In genomic region chr17:78717431-78717980, GRCh38 we compare ENCODE assay signal across 1 cellular context.
TF ChIP-seq lines count a peak whose summit lies in the region.

No MANE protein-coding gene starts in this region.

TF ChIP-seq in HEK293, 187 proteins besides CTCF, POLR2A, EP300 and RAD21 (continued from another document):
- TF ChIP-seq ZNF664 (tag by site-specific recombination; IDR thresholded peaks at IDR 0.05) (no peak), ZFP37 (tag by site-specific recombination; IDR thresholded peaks at IDR 0.05) (0 out of 2 replicates have a peak, but pooled peaks have one; percentile 7)
